In genomic region chr13:108933061-108933460, GRCh38 we compare ENCODE assay signal across 18 cellular contexts.
DNase-seq lines count a peak whose midpoint lies in the region; ATAC-seq and TF ChIP-seq lines count a peak whose summit lies in the region.
"Had no signal": no experiment of that assay in that cellular context is flagged by ENCODE, and none has a peak within 500 bp of the region (broad histone marks: within the 10 kb centered on the region; RNA-seq: fewer than 3 reads in every experiment).

No MANE protein-coding gene starts in this region.

- H3K9me3 ChIP-seq in IMR-90 (ENCODE audit: control insufficient read depth, insufficient read depth, low read length): no peaks in the 10 kb centered on the region
- H3K9me3 ChIP-seq: BE2C, Caco-2, HAP-1 had no signal

- CTCF ChIA-PET in IMR-90 (lab: Yijun Ruan, JAX): no interaction called here

- DNase-seq in IMR-90: no peak
- peak; percentile 60 for DNase-seq in fibroblast of gingiva (ENCODE audit: low read depth)
- peak; percentile 64 for DNase-seq in foreskin melanocyte
- no peak for DNase-seq in NCI-H2196 (lab: John Stamatoyannopoulos, UW; ENCODE audit: unreplicated experiment)
- DNase-seq in immature natural killer cell: no peak
- DNase-seq: BE2C; C1 segment of cervical spinal cord; Caco-2; CD4-positive, CD25-positive, alpha-beta regulatory T cell; DMS153; DMS79 treated with DMSO at 0.1 percent for 48 hours; GF-D8; GOT3 had no signal

- no peak overlapping the region for H3K9ac ChIP-seq in IMR-90 (ENCODE audit: low read depth, low read length)

- H3K9me3 Mint-ChIP-seq in immature natural killer cell: peaks cover 0 to 10% (median 0%) of the 10 kb centered on the region in 6 donors

- H3K4me3 Mint-ChIP-seq in immature natural killer cell: no peak overlapping the region
- H3K4me3 Mint-ChIP-seq: CD4-positive, CD25-positive, alpha-beta regulatory T cell had no signal

- H3K36me3 Mint-ChIP-seq in immature natural killer cell: no peaks in the 10 kb centered on the region
- H3K36me3 Mint-ChIP-seq: CD4-positive, CD25-positive, alpha-beta regulatory T cell had no signal

- H3K36me3 ChIP-seq in IMR-90 (ENCODE audit: control insufficient read depth, insufficient read depth, low read length): no peaks in the 10 kb centered on the region
- H3K36me3 ChIP-seq: BE2C, HAP-1 had no signal

- H2BK20ac ChIP-seq in IMR-90 (ENCODE audit: low read depth, low read length): no peak overlapping the region

- H3K27ac Mint-ChIP-seq in immature natural killer cell: no peak overlapping the region
- H3K27ac Mint-ChIP-seq: CD4-positive, CD25-positive, alpha-beta regulatory T cell had no signal

- intact Hi-C loops in IMR-90 (cut with micrococcal nuclease): no loop called here

- H2BK15ac ChIP-seq in IMR-90 (ENCODE audit: low read depth, low read length): no peak overlapping the region

- dilution Hi-C loops in IMR-90 (cut with HindIII; ENCODE audit: low sequenced_read_pairs, unreplicated experiment): no loop called here

- no peak for TF ChIP-seq RAD21 in IMR-90 (IDR thresholded peaks at IDR 0.05; ENCODE audit: low read length)

- no peak overlapping the region for H3K4me2 ChIP-seq in IMR-90 (ENCODE audit: low read depth, low read length)

- H4K8ac ChIP-seq in IMR-90 (ENCODE audit: low read depth in 2 of 2, low read length in 2 of 2): no peak overlapping the region

- no peak overlapping the region for H3K18ac ChIP-seq in IMR-90 (ENCODE audit: low read depth, low read length)

- H3K27me3 ChIP-seq in IMR-90 (ENCODE audit: control insufficient read depth, insufficient read depth, low read length): peaks cover 18% of the 10 kb centered on the region

- H3K27ac ChIP-seq in IMR-90 (ENCODE audit: insufficient read depth, low read length): no peak overlapping the region
- H3K27ac ChIP-seq: HL-60 had no signal

- H3K4me3 ChIP-seq in IMR-90 (ENCODE audit: insufficient read depth, low read depth, low read length): no peak overlapping the region
- H3K4me3 ChIP-seq: HAP-1, K562 had no signal

- no peak overlapping the region for H4K5ac ChIP-seq in IMR-90 (ENCODE audit: low read depth, low read length)

- TF ChIP-seq CTCF in IMR-90 (conservative IDR thresholded peaks at IDR 0.05; ENCODE audit: low read depth, low read length): no peak

- no peaks in the 10 kb centered on the region for H3K9me1 ChIP-seq in IMR-90 (ENCODE audit: insufficient read depth, low read length)

- no peak overlapping the region for H3K14ac ChIP-seq in IMR-90 (replicated peaks; ENCODE audit: low read depth, low read length)

- no peak overlapping the region for H2AK5ac ChIP-seq in IMR-90 (ENCODE audit: low read depth, low read length)

- H3K27me3 Mint-ChIP-seq in immature natural killer cell (ENCODE audit: low read depth in 3 of 3): no peaks in the 10 kb centered on the region

- no peak for TF ChIP-seq POLR2A in IMR-90 (IDR thresholded peaks at IDR 0.05; ENCODE audit: low read depth, low read length)

- H3K4me1 Mint-ChIP-seq in immature natural killer cell: no peaks in the 10 kb centered on the region
- H3K4me1 Mint-ChIP-seq: CD4-positive, CD25-positive, alpha-beta regulatory T cell had no signal

- H3K4me1 ChIP-seq in IMR-90 (ENCODE audit: control insufficient read depth, insufficient read depth, low read length): no peaks in the 10 kb centered on the region
- H3K4me1 ChIP-seq: BE2C, Caco-2, HAP-1 had no signal

- no peak overlapping the region for H2AK9ac ChIP-seq in IMR-90 (replicated peaks; ENCODE audit: low read depth, low read length, poor library complexity)

- no TSS peak for BruUV-seq in IMR-90 (replicated peaks; lab: Mats Ljungman, UMichigan)

- H3K4ac ChIP-seq in IMR-90 (ENCODE audit: low read depth, low read length): no peak overlapping the region

- no peaks in the 10 kb centered on the region for H3K79me1 ChIP-seq in IMR-90 (ENCODE audit: low read depth in 1 of 2, low read length in 2 of 2)

- H2BK5ac ChIP-seq in IMR-90 (ENCODE audit: low read depth, low read length, poor library complexity, severe bottlenecking): no peak overlapping the region

- H2BK120ac ChIP-seq in IMR-90 (ENCODE audit: low read depth, low read length): no peak overlapping the region

- no peak overlapping the region for H3K23ac ChIP-seq in IMR-90 (ENCODE audit: low read depth, low read length)

- ATAC-seq in IMR-90 (ENCODE audit: low read depth): no peak
- peak; percentile 96 for ATAC-seq in SK-N-SH treated with all-trans-retinoic acid at 6 μM for 48 hours
- ATAC-seq in GM18868 (IDR thresholded peaks at IDR 0.05; ENCODE audit: unreplicated experiment): no peak
- ATAC-seq: K562 had no signal

- H3K56ac ChIP-seq in IMR-90 (ENCODE audit: extremely low read depth, insufficient read depth, low read length): no peak overlapping the region

- in situ Hi-C loops in IMR-90 (cut with MboI; ENCODE audit: low sequenced_read_pairs): no loop called here

- peak overlapping the region; percentile 27 for H2AFZ ChIP-seq in IMR-90 (replicated peaks; ENCODE audit: low read length, poor library complexity)

- H4K20me1 ChIP-seq in IMR-90 (ENCODE audit: insufficient read depth, low read length): no peaks in the 10 kb centered on the region

- no peak overlapping the region for H4K91ac ChIP-seq in IMR-90 (ENCODE audit: insufficient read depth, low read depth, low read length)

- POLR2A ChIA-PET in IMR-90 (lab: Charles Lee; ENCODE audit: unreplicated experiment): no interaction called here

TF ChIP-seq in IMR-90, 13 proteins besides CTCF, POLR2A, EP300 and RAD21:
- TF ChIP-seq CEBPB (IDR thresholded peaks at IDR 0.05; ENCODE audit: low read depth, low read length): no peak
- TF ChIP-seq RFX5 (IDR thresholded peaks at IDR 0.05; ENCODE audit: low read depth, low read length): no peak
- no peak for TF ChIP-seq ELK1 (IDR thresholded peaks at IDR 0.05; ENCODE audit: borderline replicate concordance, low read depth, low read length)
- TF ChIP-seq MAFK (IDR thresholded peaks at IDR 0.05; ENCODE audit: low read depth, low read length): no peak
- no peak for TF ChIP-seq SMC3 (IDR thresholded peaks at IDR 0.05; ENCODE audit: low read depth, low read length)
- TF ChIP-seq CHD1 (IDR thresholded peaks at IDR 0.05; ENCODE audit: low read depth, low read length): no peak
- TF ChIP-seq MAZ (IDR thresholded peaks at IDR 0.05; ENCODE audit: borderline replicate concordance, low read depth, low read length): no peak
- no peak for TF ChIP-seq RCOR1 (IDR thresholded peaks at IDR 0.05; ENCODE audit: insufficient replicate concordance, low read length)
- TF ChIP-seq NFE2L2 (IDR thresholded peaks at IDR 0.05; ENCODE audit: low read depth, low read length): no peak
- no peak for TF ChIP-seq FOS (IDR thresholded peaks at IDR 0.05; ENCODE audit: low read depth, low read length)

TF ChIP-seq in SK-N-SH treated with all-trans-retinoic acid at 6 μM for 48 hours, 23 proteins besides CTCF, POLR2A, EP300 and RAD21:
- TF ChIP-seq OSR1 (CRISPR knock-in tag; IDR thresholded peaks at IDR 0.05) (no peak), ESRRG (CRISPR knock-in tag; IDR thresholded peaks at IDR 0.05) (no peak), TCF4 (CRISPR knock-in tag; IDR thresholded peaks at IDR 0.05; ENCODE audit: borderline replicate concordance) (no peak), TSHZ2 (CRISPR knock-in tag; IDR thresholded peaks at IDR 0.05) (no peak)

Comparison
In these comparisons a context has a peak if more than half of its experiments do, and no peak if none do; other contexts are left out.
1. DNase-seq: peak in fibroblast of gingiva (single experiment) and foreskin melanocyte (single experiment); none in IMR-90 (single experiment), NCI-H2196 (single experiment) and immature natural killer cell (0 of 3).